In genomic region chr6:85275338-85275985, GRCh38 we compare ENCODE assay signal across 31 cellular contexts.
"Had no signal": no experiment of that assay in that cellular context is flagged by ENCODE, and none has a peak within 500 bp of the region (broad histone marks: within the 10 kb centered on the region; RNA-seq: fewer than 3 reads in every experiment).

No MANE protein-coding gene starts in this region.

- DNase-seq: activated CD4-positive, alpha-beta memory T cell treated with anti-CD3 and anti-CD28 coated beads, Interleukin-2, amount 10 ng/mL, durations not matched to agents 7 days and 5 days; activated CD4-positive, alpha-beta T cell treated with anti-CD3 and anti-CD28 coated beads for 1 hour; activated CD4-positive, alpha-beta T cell treated with anti-CD3 and anti-CD28 coated beads for 4 hours; activated CD4-positive, alpha-beta T cell treated with anti-CD3 and anti-CD28 coated beads, Interleukin-2, amount 10 ng/mL, durations not matched to agents 7 days and 5 days; activated CD4-positive, alpha-beta T cell treated with anti-CD3 and anti-CD28 coated beads, Interleukin-2, amount 50 U/mL, for 4 hours; activated CD4-positive, CD25-positive, alpha-beta regulatory T cell; activated CD8-positive, alpha-beta memory T cell treated with anti-CD3 and anti-CD28 coated beads, Interleukin-2, amount 50 U/mL, for 48 hours; activated effector memory CD4-positive, alpha-beta T cell treated with Interleukin-2 at 50 U/mL for 16 hours; activated gamma-delta T cell treated with Interleukin-2 at 50 U/mL for 16 hours; activated naive CD4-positive, alpha-beta T cell treated with anti-CD3 and anti-CD28 coated beads, Interleukin-2, amount 50 U/mL, for 16 hours; activated naive CD4-positive, alpha-beta T cell treated with Interleukin-2 at 50 U/mL for 16 hours; activated T-cell treated with anti-CD3 and anti-CD28 coated beads for 4 hours; activated T-cell treated with anti-CD3 and anti-CD28 coated beads, Interleukin-2, amount 50 U/mL, for 24 hours; activated T-cell treated with anti-CD3 and anti-CD28 coated beads, Interleukin-2, amount 50 U/mL, for 72 hours; amniotic stem cell; anterior cingulate cortex; brain microvascular endothelial cell; dorsolateral prefrontal cortex; effector memory CD4-positive, alpha-beta T cell; endodermal cell; esophagus squamous epithelium; foreskin melanocyte; heart right ventricle had no signal

- H3K4me3 Mint-ChIP-seq: activated CD4-positive, alpha-beta memory T cell treated with anti-CD3 and anti-CD28 coated beads, Interleukin-2, amount 10 ng/mL, durations not matched to agents 7 days and 5 days; activated CD4-positive, alpha-beta T cell treated with anti-CD3 and anti-CD28 coated beads, Interleukin-2, amount 10 ng/mL, durations not matched to agents 7 days and 5 days; activated naive CD8-positive, alpha-beta T cell; activated T-cell treated with anti-CD3 and anti-CD28 coated beads, Interleukin-2, amount 50 U/mL, for 24 hours; activated T-cell treated with anti-CD3 and anti-CD28 coated beads, Interleukin-2, amount 50 U/mL, for 72 hours; central memory CD8-positive, alpha-beta T cell; dendritic cell treated with granulocyte-macrophage colony-stimulating factor and Interleukin-4, amounts not matched to agents 40 ng/mL and 50 ng/mL, for 4 days; endodermal cell had no signal

- H3K27ac Mint-ChIP-seq: activated CD4-positive, alpha-beta memory T cell treated with anti-CD3 and anti-CD28 coated beads, Interleukin-2, amount 10 ng/mL, durations not matched to agents 7 days and 5 days; activated CD4-positive, alpha-beta T cell treated with anti-CD3 and anti-CD28 coated beads, Interleukin-2, amount 10 ng/mL, durations not matched to agents 7 days and 5 days; activated naive CD8-positive, alpha-beta T cell; activated T-cell treated with anti-CD3 and anti-CD28 coated beads, Interleukin-2, amount 50 U/mL, for 24 hours; activated T-cell treated with anti-CD3 and anti-CD28 coated beads, Interleukin-2, amount 50 U/mL, for 72 hours; dendritic cell treated with granulocyte-macrophage colony-stimulating factor and Interleukin-4, amounts not matched to agents 40 ng/mL and 50 ng/mL, for 4 days; endodermal cell had no signal

- H3K4me1 ChIP-seq: esophagus squamous epithelium, gastroesophageal sphincter, heart right ventricle had no signal

- H2AFZ ChIP-seq: hepatocyte had no signal

- H3K27ac ChIP-seq: brain microvascular endothelial cell, coronary artery, dorsolateral prefrontal cortex, esophagus squamous epithelium, gastroesophageal sphincter, heart right ventricle, hepatocyte had no signal

- H3K4me2 ChIP-seq: hepatocyte had no signal

- ATAC-seq: activated T-cell treated with anti-CD3 and anti-CD28 coated beads, Interleukin-2, amount 50 U/mL, for 72 hours; gastroesophageal sphincter; heart right ventricle had no signal

- H3K27me3 Mint-ChIP-seq: activated CD4-positive, alpha-beta memory T cell treated with anti-CD3 and anti-CD28 coated beads, Interleukin-2, amount 10 ng/mL, durations not matched to agents 7 days and 5 days; activated CD4-positive, alpha-beta T cell treated with anti-CD3 and anti-CD28 coated beads, Interleukin-2, amount 10 ng/mL, durations not matched to agents 7 days and 5 days; activated naive CD8-positive, alpha-beta T cell; activated T-cell treated with anti-CD3 and anti-CD28 coated beads, Interleukin-2, amount 50 U/mL, for 24 hours; central memory CD8-positive, alpha-beta T cell; dendritic cell treated with granulocyte-macrophage colony-stimulating factor and Interleukin-4, amounts not matched to agents 40 ng/mL and 50 ng/mL, for 4 days had no signal

- H3K79me2 ChIP-seq: hepatocyte had no signal

- H3K4me1 Mint-ChIP-seq: activated CD4-positive, alpha-beta memory T cell treated with anti-CD3 and anti-CD28 coated beads, Interleukin-2, amount 10 ng/mL, durations not matched to agents 7 days and 5 days; activated CD4-positive, alpha-beta T cell treated with anti-CD3 and anti-CD28 coated beads, Interleukin-2, amount 10 ng/mL, durations not matched to agents 7 days and 5 days; central memory CD8-positive, alpha-beta T cell had no signal

- H3K9me3 Mint-ChIP-seq: activated T-cell treated with anti-CD3 and anti-CD28 coated beads, Interleukin-2, amount 50 U/mL, for 24 hours had no signal

- H3K27me3 ChIP-seq: brain microvascular endothelial cell, esophagus squamous epithelium, gastroesophageal sphincter, heart right ventricle, hepatocyte had no signal

- H3K36me3 ChIP-seq: brain microvascular endothelial cell, esophagus squamous epithelium, gastroesophageal sphincter, heart right ventricle had no signal

- FAIRE-seq: astrocyte, bronchial epithelial cell had no signal

- H3K9me3 ChIP-seq: esophagus squamous epithelium, gastroesophageal sphincter had no signal

- H3K4me3 ChIP-seq: coronary artery, dorsolateral prefrontal cortex, esophagus squamous epithelium, gastroesophageal sphincter, heart right ventricle, hepatocyte had no signal

- H3K36me3 Mint-ChIP-seq: activated naive CD8-positive, alpha-beta T cell had no signal
